In the genomic region with DNA sequence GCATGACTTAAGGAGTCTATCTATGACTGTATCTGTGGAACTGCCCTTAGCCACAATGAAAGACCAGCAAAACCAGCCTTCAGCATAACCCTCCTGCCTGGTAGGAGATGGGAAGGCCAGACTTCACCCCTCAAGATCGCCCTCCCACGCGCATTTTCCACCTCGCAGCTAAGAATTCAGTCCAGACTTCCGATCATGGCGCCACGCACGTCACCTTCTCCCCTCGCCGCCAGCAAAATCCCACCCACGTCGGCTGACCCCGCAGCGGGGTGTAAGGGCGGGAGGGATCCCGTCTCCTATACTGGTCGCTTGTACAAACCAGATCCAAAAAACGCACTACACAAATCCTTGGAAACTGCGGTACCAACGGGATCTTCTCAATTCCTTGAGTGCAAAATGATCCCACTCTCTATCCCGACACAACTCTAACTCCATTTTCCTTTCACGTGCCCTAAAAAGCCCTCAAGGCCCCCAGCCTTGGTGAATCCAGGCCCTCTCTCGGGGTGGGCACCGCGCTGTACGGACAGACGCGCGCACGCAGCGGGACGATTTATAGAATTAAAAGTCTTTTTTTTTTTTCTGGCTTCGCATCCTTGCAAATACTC, we compare ENCODE assay signal across 8 cellular contexts. TPM values are rescaled to one million over a fixed set of nuclear protein-coding genes. Genes with fewer than 3 reads are reported as not detected.
DNase-seq lines count a peak whose midpoint lies in the region; ATAC-seq and TF ChIP-seq lines count a peak whose summit lies in the region.

No MANE protein-coding gene starts in this region.

- DNase-seq in GM20000 (ENCODE audit: low spot score), result peak; percentile 25
- DNase-seq in Peyer's patch, result peak; percentile 53 to 68 (median 62)
- DNase-seq in activated naive CD4-positive, alpha-beta T cell treated with anti-CD3 and anti-CD28 coated beads, Interleukin-2, amount 50 U/mL, for 16 hours, result peak; percentile 32
- peak; percentile 61 for DNase-seq in glomerular endothelial cell (ENCODE audit: extremely low read depth, low read depth, low spot score)
- peak; percentile 77 for DNase-seq in non-pigmented ciliary epithelial cell (ENCODE audit: low read depth)
- peak; percentile 68 for DNase-seq in testis

- ATAC-seq in GM18498 (IDR thresholded peaks at IDR 0.05; ENCODE audit: unreplicated experiment), result no peak

- 2% methylated on average over 22 to 33 of the region's 33 CpGs for WGBS in testis, 2 donors

- H3K27ac ChIP-seq in 22Rv1, result peak overlapping the region; percentile 92
- peak overlapping the region; percentile 84 to 98 (median 96) for H3K27ac ChIP-seq in Peyer's patch
- peak overlapping the region; percentile 87 to 98 for H3K27ac ChIP-seq in testis

- H3K9me3 ChIP-seq in Peyer's patch (no peaks in the 10 kb centered on the region), testis (no peaks in the 10 kb centered on the region)

- H3K36me3 ChIP-seq in Peyer's patch, result no peaks in the 10 kb centered on the region
- H3K36me3 ChIP-seq in testis (ENCODE audit: low read depth, missing control alignments), result no peaks in the 10 kb centered on the region

- TF ChIP-seq POLR2A in Peyer's patch (IDR thresholded peaks at IDR 0.05), result no peak
- no peak for TF ChIP-seq POLR2A in testis (IDR thresholded peaks at IDR 0.05)

- H3K27me3 ChIP-seq in Peyer's patch (no peaks in the 10 kb centered on the region), testis (no peaks in the 10 kb centered on the region)

- intact Hi-C loops in testis (cut with DNase I; ENCODE audit: low total_unique reads), result no loop called here

- TF ChIP-seq CTCF in 22Rv1 (IDR thresholded peaks at IDR 0.05) (no peak), GM20000 (IDR thresholded peaks at IDR 0.05; ENCODE audit: extremely low read depth, missing control alignments) (no peak), Peyer's patch (IDR thresholded peaks at IDR 0.05) (peak in 1 of 6 experiments; percentile 1), testis (IDR thresholded peaks at IDR 0.05) (no peak)

- H3K4me3 ChIP-seq in Peyer's patch (peak overlapping the region; percentile 82 to 94 (median 88)), testis (peak overlapping the region; percentile 91 to 92)

- H3K4me1 ChIP-seq in Peyer's patch, result peaks cover 0 to 12% (median 0%) of the 10 kb centered on the region in 4 donors
- H3K4me1 ChIP-seq in testis, result peaks cover 9% of the 10 kb centered on the region

RNA-seq across cellular contexts. Expression of gene BMPR2, which starts 1.0 kb away (rescaled TPM):
- total RNA-seq in Peyer's patch, result 10 to 100 TPM; 20.6 to 34.7 (median 30.0) TPM
- total RNA-seq in glomerular endothelial cell, result 101 and 141 TPM in 2 replicates
- 10 to 100 TPM; 53.5 to 61.3 TPM for total RNA-seq in testis
- polyA plus RNA-seq in testis (ENCODE audit: insufficient read depth, low read depth, low replicate concordance), result 25.4 TPM

Comparison
In these comparisons a context has a peak if more than half of its experiments do, and no peak if none do; other contexts are left out.
1. DNase-seq: peak in every context shown above with its lines; median percentile 77 in non-pigmented ciliary epithelial cell; 68 in testis; 62 in Peyer's patch; 61 in glomerular endothelial cell; 32 in activated naive CD4-positive, alpha-beta T cell treated with anti-CD3 and anti-CD28 coated beads, Interleukin-2, amount 50 U/mL, for 16 hours; 25 in GM20000.